In genomic region chr20:497979-498378, GRCh38 we compare ENCODE assay signal across 34 cellular contexts.
"Had no signal": no experiment of that assay in that cellular context is flagged by ENCODE, and none has a peak within 500 bp of the region (broad histone marks: within the 10 kb centered on the region; RNA-seq: fewer than 3 reads in every experiment).

No MANE protein-coding gene starts in this region.

- H3K4me1 ChIP-seq: foreskin keratinocyte, gastroesophageal sphincter, neural progenitor cell, parathyroid adenoma, prostate gland, testis, tibial artery had no signal

- H3K9me3 ChIP-seq: esophagus squamous epithelium, gastroesophageal sphincter, heart right ventricle, left lung, mucosa of descending colon, prostate gland, stomach, testis, tibial artery, upper lobe of left lung had no signal

- H3K27me3 Mint-ChIP-seq: effector memory CD8-positive, alpha-beta T cell; naive B cell had no signal

- H3K4me1 Mint-ChIP-seq: mesothelial cell of epicardium, naive B cell, nephron, neural progenitor cell had no signal

- DNase-seq: cerebellar nuclear complex; cortex of kidney; effector memory CD8-positive, alpha-beta T cell; erythroblast; esophagus squamous epithelium; foreskin keratinocyte; heart right ventricle; hippocampal formation; left cardiac atrium; left lung; mesenchymal stem cell; mucosa of descending colon; naive B cell; right cardiac atrium; small intestine; stimulated activated CD4-positive, alpha-beta T cell treated with anti-CD3 and anti-CD28 coated beads, Interleukin-12 subunit alpha, Interleukin-12 subunit beta, amount 100 ng/mL, for 4 hours; stimulated activated CD4-positive, alpha-beta T cell treated with anti-CD3 and anti-CD28 coated beads, Interleukin-1b, Interleukin-23, amount 100 ng/mL, for 48 hours; stimulated activated CD4-positive, alpha-beta T cell treated with anti-CD3 and anti-CD28 coated beads, Interleukin-4, amount 100 ng/mL, for 1 hour; stimulated activated CD8-positive, alpha-beta memory T cell treated with anti-CD3 and anti-CD28 coated beads, Interleukin-4, amount 100 ng/mL, for 48 hours; stimulated activated naive CD4-positive, alpha-beta T cell treated with Interleukin-2 at 50 U/mL for 16 hours; stomach; substantia nigra; testis; tibial artery; upper lobe of left lung had no signal

- H3K9ac ChIP-seq: neural progenitor cell, parathyroid adenoma had no signal

- H3K27me3 ChIP-seq: esophagus squamous epithelium, foreskin keratinocyte, gastroesophageal sphincter, heart right ventricle, left lung, neural progenitor cell, stomach, testis, tibial artery, upper lobe of left lung had no signal

- H3K27ac Mint-ChIP-seq: mesothelial cell of epicardium, nephron, neural progenitor cell had no signal

- H3K36me3 ChIP-seq: prostate gland had no signal

- H3K27ac ChIP-seq: esophagus squamous epithelium, foreskin keratinocyte, gastroesophageal sphincter, heart right ventricle, left lung, neural progenitor cell, parathyroid adenoma, prostate gland, testis, tibial artery had no signal

- H3K9me3 Mint-ChIP-seq: effector memory CD8-positive, alpha-beta T cell; mesothelial cell of epicardium; naive B cell; nephron; neural progenitor cell had no signal

- H3K79me2 ChIP-seq: parathyroid adenoma had no signal

- FAIRE-seq: endometrium, islet of Langerhans, small intestine, urothelium cell line had no signal

- H3K4me3 Mint-ChIP-seq: effector memory CD8-positive, alpha-beta T cell; mesothelial cell of epicardium; naive B cell; nephron; neural progenitor cell had no signal

- H3K4me2 ChIP-seq: neural progenitor cell had no signal

- H3K4me3 ChIP-seq: esophagus squamous epithelium, gastroesophageal sphincter, heart right ventricle, left lung, mucosa of descending colon, neural progenitor cell, prostate gland, stomach, testis, tibial artery, upper lobe of left lung had no signal

- ATAC-seq: effector memory CD8-positive, alpha-beta T cell; foreskin keratinocyte; gastroesophageal sphincter; heart right ventricle; left cardiac atrium; left lung; mucosa of descending colon; right cardiac atrium had no signal

- H2AFZ ChIP-seq: neural progenitor cell, parathyroid adenoma had no signal
